In the genomic region with DNA sequence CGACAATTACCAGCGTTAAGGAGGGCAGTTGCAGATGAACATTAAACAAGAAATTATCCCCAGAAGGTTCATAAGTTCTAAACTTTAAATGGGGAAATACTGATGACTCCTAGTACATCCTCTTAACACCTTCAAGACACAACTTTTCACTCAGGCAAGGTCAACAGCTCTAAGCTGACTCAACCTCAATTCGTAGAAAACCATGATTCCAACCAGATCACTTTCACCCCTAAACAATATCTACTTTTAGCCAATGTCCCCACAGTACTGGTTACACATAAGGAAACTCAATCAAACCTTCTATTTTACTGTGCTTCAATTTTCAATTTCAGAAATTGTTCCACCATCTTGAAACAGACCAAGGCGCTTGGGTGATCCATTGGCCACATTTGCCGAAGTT, we compare ENCODE assay signal across 17 cellular contexts. TPM values are rescaled to one million over a fixed set of nuclear protein-coding genes. Genes with fewer than 3 reads are reported as not detected.
DNase-seq lines count a peak whose midpoint lies in the region; ATAC-seq and TF ChIP-seq lines count a peak whose summit lies in the region.
"Had no signal": no experiment of that assay in that cellular context is flagged by ENCODE, and none has a peak within 500 bp of the region (broad histone marks: within the 10 kb centered on the region; RNA-seq: fewer than 3 reads in every experiment).

No MANE protein-coding gene starts in this region.

- peak overlapping the region; percentile 7 for H3K27ac Mint-ChIP-seq in activated naive CD4-positive, alpha-beta T cell treated with anti-CD3 and anti-CD28 coated beads, Interleukin-2, amount 10 ng/mL, durations not matched to agents 7 days and 5 days
- peak overlapping the region; percentile 70 for H3K27ac Mint-ChIP-seq in activated CD8-positive, alpha-beta T cell treated with anti-CD3 and anti-CD28 coated beads for 36 hours
- no peak overlapping the region for H3K27ac Mint-ChIP-seq in memory B cell
- H3K27ac Mint-ChIP-seq in stimulated activated naive CD8-positive, alpha-beta T cell treated with anti-CD3 and anti-CD28 coated beads, Interleukin-15, amount 100 ng/mL, for 72 hours: no peak overlapping the region

- intact Hi-C loops in activated CD8-positive, alpha-beta T cell treated with anti-CD3 and anti-CD28 coated beads for 36 hours (cut with micrococcal nuclease): no loop called here
- intact Hi-C loops in sciatic nerve (cut with DNase I): no loop called here

- H3K9me3 ChIP-seq in HAP-1: no peaks in the 10 kb centered on the region
- H3K9me3 ChIP-seq: gastrocnemius medialis, Peyer's patch, thoracic aorta had no signal

- POLR2A ChIA-PET in activated CD8-positive, alpha-beta T cell treated with anti-CD3 and anti-CD28 coated beads for 36 hours (lab: Charles Lee): interaction anchor here (1.3 kb wide), 1 partner anchor 223 kb away, joined by 3 read pairs; no protein-coding TSS in a partner anchor

- H3K4me1 Mint-ChIP-seq in activated naive CD4-positive, alpha-beta T cell treated with anti-CD3 and anti-CD28 coated beads, Interleukin-2, amount 10 ng/mL, durations not matched to agents 7 days and 5 days: peaks cover 33% of the 10 kb centered on the region
- peaks cover 30% of the 10 kb centered on the region for H3K4me1 Mint-ChIP-seq in activated CD8-positive, alpha-beta T cell treated with anti-CD3 and anti-CD28 coated beads for 36 hours (ENCODE audit: low read depth)
- peaks cover 4% of the 10 kb centered on the region for H3K4me1 Mint-ChIP-seq in memory B cell
- H3K4me1 Mint-ChIP-seq in stimulated activated naive CD8-positive, alpha-beta T cell treated with anti-CD3 and anti-CD28 coated beads, Interleukin-15, amount 100 ng/mL, for 72 hours: peaks cover 24% of the 10 kb centered on the region

- in situ Hi-C loops in HAP-1 (cut with MboI; ENCODE audit: low sequenced_read_pairs): loop anchor here (25.0 kb wide), 1 partner anchor 110 kb away; no protein-coding TSS in a partner anchor

- H3K36me3 ChIP-seq in HAP-1 (replicated peaks): no peaks in the 10 kb centered on the region
- H3K36me3 ChIP-seq: gastrocnemius medialis, Peyer's patch, thoracic aorta had no signal

- peaks cover 12% of the 10 kb centered on the region for H3K27me3 Mint-ChIP-seq in activated naive CD4-positive, alpha-beta T cell treated with anti-CD3 and anti-CD28 coated beads, Interleukin-2, amount 10 ng/mL, durations not matched to agents 7 days and 5 days
- peaks cover 16% of the 10 kb centered on the region for H3K27me3 Mint-ChIP-seq in activated CD8-positive, alpha-beta T cell treated with anti-CD3 and anti-CD28 coated beads for 36 hours
- no peaks in the 10 kb centered on the region for H3K27me3 Mint-ChIP-seq in memory B cell
- peaks cover 6% of the 10 kb centered on the region for H3K27me3 Mint-ChIP-seq in stimulated activated naive CD8-positive, alpha-beta T cell treated with anti-CD3 and anti-CD28 coated beads, Interleukin-15, amount 100 ng/mL, for 72 hours

- no peak overlapping the region for H3K4me3 ChIP-seq in HAP-1
- H3K4me3 ChIP-seq: gastrocnemius medialis, Peyer's patch, thoracic aorta had no signal

- ATAC-seq in activated CD8-positive, alpha-beta T cell treated with anti-CD3 and anti-CD28 coated beads for 36 hours: peak; percentile 34
- no peak for ATAC-seq in memory B cell (ENCODE audit: low read depth)
- peak; percentile 39 for ATAC-seq in stimulated activated naive CD8-positive, alpha-beta T cell treated with anti-CD3 and anti-CD28 coated beads, Interleukin-15, amount 100 ng/mL, for 72 hours
- no peak for ATAC-seq in sciatic nerve
- ATAC-seq: esophagus mucosa, gastrocnemius medialis had no signal

- CTCF ChIA-PET in activated naive CD4-positive, alpha-beta T cell treated with anti-CD3 and anti-CD28 coated beads, Interleukin-2, amount 10 ng/mL, durations not matched to agents 7 days and 5 days (lab: Charles Lee): interaction anchor here (0.5 to 2.2 kb wide), 2 partner anchors 101 to 275 kb away, joined by 3 to 11 read pairs; no protein-coding TSS in a partner anchor
- CTCF ChIA-PET in activated CD8-positive, alpha-beta T cell treated with anti-CD3 and anti-CD28 coated beads for 36 hours (lab: Charles Lee): interaction anchor here (1.2 kb wide), 1 partner anchor 275 kb away, joined by 5 read pairs; no protein-coding TSS in a partner anchor

- H3K4me3 Mint-ChIP-seq in activated naive CD4-positive, alpha-beta T cell treated with anti-CD3 and anti-CD28 coated beads, Interleukin-2, amount 10 ng/mL, durations not matched to agents 7 days and 5 days: peak overlapping the region; percentile 72
- peak overlapping the region; percentile 62 for H3K4me3 Mint-ChIP-seq in activated CD8-positive, alpha-beta T cell treated with anti-CD3 and anti-CD28 coated beads for 36 hours
- H3K4me3 Mint-ChIP-seq in memory B cell: peak overlapping the region; percentile 53
- peak overlapping the region in 1 of 2 donors; percentile 61 for H3K4me3 Mint-ChIP-seq in stimulated activated naive CD8-positive, alpha-beta T cell treated with anti-CD3 and anti-CD28 coated beads, Interleukin-15, amount 100 ng/mL, for 72 hours

- TF ChIP-seq CTCF in activated CD8-positive, alpha-beta T cell treated with anti-CD3 and anti-CD28 coated beads for 36 hours (IDR thresholded peaks at IDR 0.05): no peak

- H3K36me3 Mint-ChIP-seq in activated naive CD4-positive, alpha-beta T cell treated with anti-CD3 and anti-CD28 coated beads, Interleukin-2, amount 10 ng/mL, durations not matched to agents 7 days and 5 days: peaks cover 22% of the 10 kb centered on the region
- peaks cover 7% of the 10 kb centered on the region for H3K36me3 Mint-ChIP-seq in activated CD8-positive, alpha-beta T cell treated with anti-CD3 and anti-CD28 coated beads for 36 hours (ENCODE audit: low read depth)
- H3K36me3 Mint-ChIP-seq in memory B cell: no peaks in the 10 kb centered on the region

- H3K9me3 Mint-ChIP-seq in activated naive CD4-positive, alpha-beta T cell treated with anti-CD3 and anti-CD28 coated beads, Interleukin-2, amount 10 ng/mL, durations not matched to agents 7 days and 5 days: peaks cover 3% of the 10 kb centered on the region
- H3K9me3 Mint-ChIP-seq in activated CD8-positive, alpha-beta T cell treated with anti-CD3 and anti-CD28 coated beads for 36 hours: peaks cover 6% of the 10 kb centered on the region
- H3K9me3 Mint-ChIP-seq in memory B cell: no peaks in the 10 kb centered on the region
- peaks cover 0 to 9% of the 10 kb centered on the region in 2 donors for H3K9me3 Mint-ChIP-seq in stimulated activated naive CD8-positive, alpha-beta T cell treated with anti-CD3 and anti-CD28 coated beads, Interleukin-15, amount 100 ng/mL, for 72 hours

- no peaks in the 10 kb centered on the region for H3K4me1 ChIP-seq in HAP-1
- H3K4me1 ChIP-seq: gastrocnemius medialis had no signal

- no peak for DNase-seq in activated naive CD4-positive, alpha-beta T cell treated with anti-CD3 and anti-CD28 coated beads, Interleukin-2, amount 10 ng/mL, durations not matched to agents 7 days and 5 days
- DNase-seq in activated naive CD4-positive, alpha-beta T cell treated with Interleukin-2 at 50 U/mL for 16 hours: no peak
- peak; percentile 3 for DNase-seq in activated CD8-positive, alpha-beta T cell treated with anti-CD3 and anti-CD28 coated beads for 36 hours
- no peak for DNase-seq in memory B cell (ENCODE audit: low spot score in 2 of 2)
- no peak for DNase-seq in stimulated activated naive CD8-positive, alpha-beta T cell treated with anti-CD3 and anti-CD28 coated beads, Interleukin-15, amount 100 ng/mL, for 72 hours
- no peak for DNase-seq in HAP-1 (ENCODE audit: low spot score in 2 of 2)
- DNase-seq in sciatic nerve (ENCODE audit: low spot score): no peak
- no peak for DNase-seq in NCI-H2029 treated with DMSO at 0.1 percent for 48 hours (lab: John Stamatoyannopoulos, UW)
- DNase-seq: activated CD4-positive, CD25-positive, alpha-beta regulatory T cell treated with anti-CD3 and anti-CD28 coated beads, Interleukin-2, amount 50 U/mL, for 72 hours; DND-41; gastrocnemius medialis; NCI-H1694; occipital lobe; Peyer's patch; T-helper 9 cell had no signal

- H3K27me3 ChIP-seq in HAP-1 (ENCODE audit: low read depth): peaks cover 24% of the 10 kb centered on the region
- H3K27me3 ChIP-seq: Peyer's patch had no signal

RNA-seq across cellular contexts. Expression of a gene that starts 2.3 kb away (rescaled TPM):
- 10 to 100 TPM; 10.4 to 11.4 TPM for total RNA-seq in activated CD8-positive, alpha-beta T cell treated with anti-CD3 and anti-CD28 coated beads for 36 hours
- total RNA-seq in sciatic nerve: 5.7 TPM

Comparison
In these comparisons a context has a peak if more than half of its experiments do, and no peak if none do; other contexts are left out.
1. H3K27ac Mint-ChIP-seq: peak in activated naive CD4-positive, alpha-beta T cell treated with anti-CD3 and anti-CD28 coated beads, Interleukin-2, amount 10 ng/mL, durations not matched to agents 7 days and 5 days (single experiment) and activated CD8-positive, alpha-beta T cell treated with anti-CD3 and anti-CD28 coated beads for 36 hours (single experiment); none in memory B cell (single experiment) and stimulated activated naive CD8-positive, alpha-beta T cell treated with anti-CD3 and anti-CD28 coated beads, Interleukin-15, amount 100 ng/mL, for 72 hours (0 of 2).
2. ATAC-seq: peak in activated CD8-positive, alpha-beta T cell treated with anti-CD3 and anti-CD28 coated beads for 36 hours (single experiment) and stimulated activated naive CD8-positive, alpha-beta T cell treated with anti-CD3 and anti-CD28 coated beads, Interleukin-15, amount 100 ng/mL, for 72 hours (single experiment); none in memory B cell (single experiment) and sciatic nerve (single experiment).